Comparison of ENCODE assay signal across 9 cellular contexts in the genomic region with DNA sequence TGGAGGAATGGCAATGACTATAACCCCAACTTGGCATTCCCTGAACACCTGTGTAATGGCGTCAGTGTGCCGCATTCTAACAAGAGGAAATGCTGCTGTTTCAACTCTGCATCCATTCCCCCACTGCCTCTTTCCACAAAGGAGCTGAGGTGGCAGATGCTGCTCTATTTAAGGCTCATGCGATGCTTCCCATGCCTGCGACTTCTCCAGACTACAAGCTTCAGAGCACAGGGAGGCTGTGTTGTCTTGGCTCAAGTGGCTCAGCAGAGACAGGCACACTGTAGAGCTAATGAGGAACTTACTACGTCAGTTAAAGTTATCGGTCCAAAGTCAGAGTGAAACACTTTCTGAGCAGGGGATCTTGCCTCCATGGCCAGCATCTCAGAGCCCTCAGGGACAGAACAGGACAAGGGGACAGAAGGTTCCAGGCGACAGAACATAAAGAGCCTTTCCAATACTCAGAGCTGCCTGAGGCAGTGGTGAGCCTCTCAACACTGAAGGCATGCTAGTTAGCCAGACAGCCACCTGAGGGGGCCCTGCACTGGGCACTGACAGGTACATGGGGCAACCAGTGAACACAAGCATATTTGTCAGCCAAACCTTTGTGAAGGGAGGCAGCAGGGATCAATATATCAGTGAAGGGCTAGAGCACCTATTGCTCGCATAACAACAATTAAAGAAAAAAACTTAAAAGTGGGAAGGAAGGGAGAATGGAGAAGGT. TPM values are rescaled to one million over a fixed set of nuclear protein-coding genes. Genes with fewer than 3 reads are reported as not detected.
DNase-seq lines count a peak whose midpoint lies in the region; ATAC-seq and TF ChIP-seq lines count a peak whose summit lies in the region.
"Had no signal": no experiment of that assay in that cellular context is flagged by ENCODE, and none has a peak within 500 bp of the region (broad histone marks: within the 10 kb centered on the region; RNA-seq: fewer than 3 reads in every experiment).

No MANE protein-coding gene starts in this region.

- no peak for ATAC-seq in activated T-cell treated with anti-CD3 and anti-CD28 coated beads, Interleukin-2, amount 50 U/mL, for 72 hours (replicated peaks in 1 of 2)
- no peak for ATAC-seq in T-cell (replicated peaks in 1 of 4)
- no peak for ATAC-seq in GM21825 (IDR thresholded peaks at IDR 0.05; ENCODE audit: unreplicated experiment)
- no peak for ATAC-seq in SK-N-SH treated with all-trans-retinoic acid at 6 μM for 48 hours

- peaks cover 74% of the 10 kb centered on the region for H3K4me1 Mint-ChIP-seq in activated T-cell treated with anti-CD3 and anti-CD28 coated beads, Interleukin-2, amount 50 U/mL, for 72 hours (ENCODE audit: low read depth)
- H3K4me1 Mint-ChIP-seq in T-cell, result peaks cover 30 to 39% (median 31%) of the 10 kb centered on the region in 3 donors
- H3K4me1 Mint-ChIP-seq in immature natural killer cell, result peaks cover 11 to 23% of the 10 kb centered on the region in 2 donors

- H3K36me3 ChIP-seq in thyroid gland, result peaks cover 0 to 8% of the 10 kb centered on the region in 2 donors

- POLR2A ChIA-PET in T-cell (lab: Charles Lee), result interaction anchor here in 1 of 2 donors (0.6 kb wide), 1 partner anchor 140 kb away, joined by 3 read pairs; no protein-coding TSS in a partner anchor

- H3K36me3 Mint-ChIP-seq in activated T-cell treated with anti-CD3 and anti-CD28 coated beads, Interleukin-2, amount 50 U/mL, for 72 hours (ENCODE audit: insufficient read depth in 2 of 2), result peaks cover 31 to 50% of the 10 kb centered on the region in 2 donors
- H3K36me3 Mint-ChIP-seq in T-cell (peaks cover 64% of the 10 kb centered on the region), immature natural killer cell (peaks cover 3 to 30% (median 18%) of the 10 kb centered on the region in 3 donors)

- CTCF ChIA-PET in T-cell (lab: Charles Lee), result no interaction called here

- peak overlapping the region; percentile 53 to 58 for H3K4me3 Mint-ChIP-seq in activated T-cell treated with anti-CD3 and anti-CD28 coated beads, Interleukin-2, amount 50 U/mL, for 72 hours
- H3K4me3 Mint-ChIP-seq in T-cell, result peak overlapping the region in 2 of 3 donors; percentile 29 to 60
- no peak overlapping the region for H3K4me3 Mint-ChIP-seq in immature natural killer cell

- H3K27ac Mint-ChIP-seq in activated T-cell treated with anti-CD3 and anti-CD28 coated beads, Interleukin-2, amount 50 U/mL, for 72 hours, result peak overlapping the region; percentile 93
- H3K27ac Mint-ChIP-seq in T-cell, result peak overlapping the region; percentile 87 to 91
- H3K27ac Mint-ChIP-seq in immature natural killer cell, result peak overlapping the region in 5 of 6 donors; percentile 67 to 92 (median 81)

- WGBS in thyroid gland, 2 donors, result 45 to 50% methylated on average over 8 of the region's 8 CpGs

- H3K9me3 Mint-ChIP-seq in activated T-cell treated with anti-CD3 and anti-CD28 coated beads, Interleukin-2, amount 50 U/mL, for 72 hours, result no peaks in the 10 kb centered on the region
- H3K9me3 Mint-ChIP-seq in T-cell, result no peaks in the 10 kb centered on the region
- no peaks in the 10 kb centered on the region for H3K9me3 Mint-ChIP-seq in immature natural killer cell

- peak in 2 of 6 experiments; percentile 10 to 16 for TF ChIP-seq CTCF in thyroid gland (IDR thresholded peaks at IDR 0.05)

- H3K4me1 ChIP-seq in thyroid gland, result peaks cover 50 to 75% of the 10 kb centered on the region in 2 donors

- intact Hi-C loops in thyroid gland (cut with DNase I), result no loop called here

- H3K27ac ChIP-seq in thyroid gland, result peak overlapping the region; percentile 78 to 92 (median 91)

- H3K27me3 ChIP-seq in thyroid gland, result no peaks in the 10 kb centered on the region

- no peaks in the 10 kb centered on the region for H3K9me3 ChIP-seq in thyroid gland

- no peaks in the 10 kb centered on the region for H3K27me3 Mint-ChIP-seq in activated T-cell treated with anti-CD3 and anti-CD28 coated beads, Interleukin-2, amount 50 U/mL, for 72 hours (ENCODE audit: low read depth)
- no peaks in the 10 kb centered on the region for H3K27me3 Mint-ChIP-seq in T-cell
- H3K27me3 Mint-ChIP-seq in immature natural killer cell (ENCODE audit: low read depth in 3 of 3), result peaks cover 11 to 25% (median 16%) of the 10 kb centered on the region in 3 donors

- TF ChIP-seq POLR2A in thyroid gland (IDR thresholded peaks at IDR 0.05), result peak in 1 of 2 donors; percentile 70

- no peak for DNase-seq in activated T-cell treated with anti-CD3 and anti-CD28 coated beads, Interleukin-2, amount 50 U/mL, for 72 hours
- no peak for DNase-seq in activated T-cell treated with anti-CD3 and anti-CD28 coated beads, Interleukin-2, amount 50 U/mL, for 48 hours
- no peak for DNase-seq in T-cell
- no peak for DNase-seq in immature natural killer cell
- peak; percentile 90 to 92 for DNase-seq in thyroid gland
- DNase-seq in stimulated activated CD4-positive, alpha-beta T cell treated with anti-CD3 and anti-CD28 coated beads, Interleukin-12 subunit alpha, Interleukin-12 subunit beta, amount 100 ng/mL, for 4 hours, result no peak
- DNase-seq: SW 1271 had no signal

- no peak overlapping the region for H3K4me3 ChIP-seq in thyroid gland (replicated peaks in 1 of 3)

TF ChIP-seq in SK-N-SH treated with all-trans-retinoic acid at 6 μM for 48 hours, 23 proteins besides CTCF, POLR2A, EP300 and RAD21:
- TF ChIP-seq PATZ1 (CRISPR knock-in tag; IDR thresholded peaks at IDR 0.05; ENCODE audit: borderline replicate concordance) (no peak), ZC3H10 (CRISPR knock-in tag; IDR thresholded peaks at IDR 0.05) (no peak), TCF4 (CRISPR knock-in tag; IDR thresholded peaks at IDR 0.05; ENCODE audit: borderline replicate concordance) (no peak), PPARA (CRISPR knock-in tag; IDR thresholded peaks at IDR 0.05; ENCODE audit: borderline replicate concordance) (no peak), ZNF8 (CRISPR knock-in tag; IDR thresholded peaks at IDR 0.05) (no peak)
- TF ChIP-seq, protein P1, sequence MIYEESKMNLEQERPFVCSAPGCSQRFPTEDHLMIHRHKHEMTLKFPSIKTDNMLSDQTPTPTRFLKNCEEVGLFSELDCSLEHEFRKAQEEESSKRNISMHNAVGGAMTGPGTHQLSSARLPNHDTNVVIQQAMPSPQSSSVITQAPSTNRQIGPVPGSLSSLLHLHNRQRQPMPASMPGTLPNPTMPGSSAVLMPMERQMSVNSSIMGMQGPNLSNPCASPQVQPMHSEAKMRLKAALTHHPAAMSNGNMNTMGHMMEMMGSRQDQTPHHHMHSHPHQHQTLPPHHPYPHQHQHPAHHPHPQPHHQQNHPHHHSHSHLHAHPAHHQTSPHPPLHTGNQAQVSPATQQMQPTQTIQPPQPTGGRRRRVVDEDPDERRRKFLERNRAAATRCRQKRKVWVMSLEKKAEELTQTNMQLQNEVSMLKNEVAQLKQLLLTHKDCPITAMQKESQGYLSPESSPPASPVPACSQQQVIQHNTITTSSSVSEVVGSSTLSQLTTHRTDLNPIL (CRISPR knock-in tag; IDR thresholded peaks at IDR 0.05; ENCODE audit: low read depth), result no peak

RNA-seq across cellular contexts. Expression of gene TNIP1, which starts 21.8 kb away (rescaled TPM):
- total RNA-seq in activated T-cell treated with anti-CD3 and anti-CD28 coated beads, Interleukin-2, amount 50 U/mL, for 72 hours, result 100 to 1,000 TPM; 358 to 420 TPM
- total RNA-seq in T-cell (100 to 1,000 TPM; 118 to 211 (median 170) TPM), thyroid gland (100 to 1,000 TPM in 1 of 4 donors, 10 to 100 TPM in 3; 74.4 to 115 (median 94.7) TPM)
- 10 to 100 TPM; 21.8 to 62.4 (median 40.2) TPM for polyA plus RNA-seq in immature natural killer cell

RNA-seq across cellular contexts. Expression of gene GPX3, which starts 38.7 kb away (rescaled TPM):
- not detected for total RNA-seq in activated T-cell treated with anti-CD3 and anti-CD28 coated beads, Interleukin-2, amount 50 U/mL, for 72 hours
- total RNA-seq in T-cell (1 to 10 TPM in 2 of 5 donors, under 1 TPM in 1, not detected in 2; 0.49 to 1.6 (median 1.4) TPM), thyroid gland (over 10,000 TPM in 1 of 4 donors, 1,000 to 10,000 TPM in 3; 2,730 to 12,549 (median 7,201) TPM)
- under 1 TPM in 1 of 3 donors, not detected in 2; 0.96 TPM for polyA plus RNA-seq in immature natural killer cell

Comparison
In these comparisons a context has a peak if more than half of its experiments do, and no peak if none do; other contexts are left out.
1. DNase-seq: peak in thyroid gland (2 of 2); none in activated T-cell treated with anti-CD3 and anti-CD28 coated beads, Interleukin-2, amount 50 U/mL, for 72 hours (0 of 2), activated T-cell treated with anti-CD3 and anti-CD28 coated beads, Interleukin-2, amount 50 U/mL, for 48 hours (0 of 2), T-cell (0 of 34), immature natural killer cell (0 of 3) and stimulated activated CD4-positive, alpha-beta T cell treated with anti-CD3 and anti-CD28 coated beads, Interleukin-12 subunit alpha, Interleukin-12 subunit beta, amount 100 ng/mL, for 4 hours (single experiment).
2. H3K4me3 Mint-ChIP-seq: peak in activated T-cell treated with anti-CD3 and anti-CD28 coated beads, Interleukin-2, amount 50 U/mL, for 72 hours (2 of 2) and T-cell (2 of 3); none in immature natural killer cell (0 of 5).
3. RNA of gene GPX3, which starts 38.7 kb away (total RNA-seq): 2,730 to 12,549 TPM in thyroid gland; 0.49 to 1.6 TPM in T-cell and not detected in activated T-cell treated with anti-CD3 and anti-CD28 coated beads, Interleukin-2, amount 50 U/mL, for 72 hours; every median in the first group is over 1,000 times any median in the second.
4. Peak in every context shown above with its lines, with median percentiles within 50 percentile points of each other: H3K27ac Mint-ChIP-seq.